Comparison of ENCODE assay signal across 8 cellular contexts in the genomic region with DNA sequence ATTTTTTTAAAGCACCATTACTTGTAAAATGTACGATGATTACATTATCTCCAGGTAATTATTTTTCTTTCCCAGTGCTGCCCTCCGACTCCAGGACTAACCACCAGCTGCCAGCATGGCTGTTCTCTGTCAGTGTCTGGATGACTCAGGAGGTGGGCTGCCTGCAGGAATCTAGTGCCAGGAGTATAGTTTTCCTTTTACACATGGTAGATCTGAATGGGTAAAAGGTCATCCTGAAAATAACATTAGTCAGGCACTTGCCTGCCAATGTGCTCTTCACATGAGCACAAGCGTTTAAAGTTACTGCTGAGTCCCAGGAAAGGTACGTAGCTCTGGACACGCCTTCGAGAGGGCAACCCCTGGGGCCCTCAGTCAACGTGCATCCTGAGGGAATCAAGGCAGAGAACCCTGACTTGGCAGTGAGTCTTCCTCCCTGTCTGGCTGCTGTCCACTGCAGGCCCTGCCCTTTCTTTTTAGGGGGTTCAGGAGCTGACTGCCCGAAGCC. TPM values are rescaled to one million over a fixed set of nuclear protein-coding genes. Genes with fewer than 3 reads are reported as not detected.
DNase-seq lines count a peak whose midpoint lies in the region; ATAC-seq and TF ChIP-seq lines count a peak whose summit lies in the region.

No MANE protein-coding gene starts in this region.

- peak; percentile 34 for DNase-seq in DMS 273 treated with DMSO at 0.1 percent for 48 hours (lab: John Stamatoyannopoulos, UW)
- peak; percentile 79 for DNase-seq in fibroblast of gingiva (ENCODE audit: low read depth)
- no peak for DNase-seq in progenitor cell of endocrine pancreas (ENCODE audit: low spot score, unreplicated experiment)
- no peak for DNase-seq in activated CD4-positive, CD25-positive, alpha-beta regulatory T cell (lab: John Stamatoyannopoulos, UW)

- no peak overlapping the region for H3K27ac Mint-ChIP-seq in progenitor cell of endocrine pancreas

- TF ChIP-seq CTCF in progenitor cell of endocrine pancreas (IDR thresholded peaks at IDR 0.05; ENCODE audit: unreplicated experiment) = no peak

- ATAC-seq in SK-N-SH treated with all-trans-retinoic acid at 6 μM for 48 hours = peak; percentile 68
- no peak for ATAC-seq in GM18873 (IDR thresholded peaks at IDR 0.05; ENCODE audit: low FRiP score, unreplicated experiment)
- no peak for ATAC-seq in GM19463 (IDR thresholded peaks at IDR 0.05; ENCODE audit: unreplicated experiment)
- no peak for ATAC-seq in GM21723 (IDR thresholded peaks at IDR 0.05; ENCODE audit: unreplicated experiment)

- peaks cover 36% of the 10 kb centered on the region for H3K4me1 Mint-ChIP-seq in progenitor cell of endocrine pancreas (ENCODE audit: low read depth)

- peaks cover 2% of the 10 kb centered on the region for H3K27me3 Mint-ChIP-seq in progenitor cell of endocrine pancreas

- peak overlapping the region; percentile 98 for H3K4me3 Mint-ChIP-seq in progenitor cell of endocrine pancreas (ENCODE audit: low read depth)

- no peaks in the 10 kb centered on the region for H3K9me3 Mint-ChIP-seq in progenitor cell of endocrine pancreas (ENCODE audit: low read depth)

- peaks cover 7% of the 10 kb centered on the region for H3K36me3 Mint-ChIP-seq in progenitor cell of endocrine pancreas (ENCODE audit: insufficient read depth)

TF ChIP-seq in SK-N-SH treated with all-trans-retinoic acid at 6 μM for 48 hours, 23 proteins besides CTCF, POLR2A, EP300 and RAD21:
- TF ChIP-seq, protein P1, sequence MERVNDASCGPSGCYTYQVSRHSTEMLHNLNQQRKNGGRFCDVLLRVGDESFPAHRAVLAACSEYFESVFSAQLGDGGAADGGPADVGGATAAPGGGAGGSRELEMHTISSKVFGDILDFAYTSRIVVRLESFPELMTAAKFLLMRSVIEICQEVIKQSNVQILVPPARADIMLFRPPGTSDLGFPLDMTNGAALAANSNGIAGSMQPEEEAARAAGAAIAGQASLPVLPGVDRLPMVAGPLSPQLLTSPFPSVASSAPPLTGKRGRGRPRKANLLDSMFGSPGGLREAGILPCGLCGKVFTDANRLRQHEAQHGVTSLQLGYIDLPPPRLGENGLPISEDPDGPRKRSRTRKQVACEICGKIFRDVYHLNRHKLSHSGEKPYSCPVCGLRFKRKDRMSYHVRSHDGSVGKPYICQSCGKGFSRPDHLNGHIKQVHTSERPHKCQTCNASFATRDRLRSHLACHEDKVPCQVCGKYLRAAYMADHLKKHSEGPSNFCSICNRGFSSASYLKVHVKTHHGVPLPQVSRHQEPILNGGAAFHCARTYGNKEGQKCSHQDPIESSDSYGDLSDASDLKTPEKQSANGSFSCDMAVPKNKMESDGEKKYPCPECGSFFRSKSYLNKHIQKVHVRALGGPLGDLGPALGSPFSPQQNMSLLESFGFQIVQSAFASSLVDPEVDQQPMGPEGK (CRISPR knock-in tag; IDR thresholded peaks at IDR 0.05; ENCODE audit: borderline replicate concordance) = 0 out of 2 replicates have a peak, but pooled peaks have one; percentile 49
- TF ChIP-seq, protein P2, sequence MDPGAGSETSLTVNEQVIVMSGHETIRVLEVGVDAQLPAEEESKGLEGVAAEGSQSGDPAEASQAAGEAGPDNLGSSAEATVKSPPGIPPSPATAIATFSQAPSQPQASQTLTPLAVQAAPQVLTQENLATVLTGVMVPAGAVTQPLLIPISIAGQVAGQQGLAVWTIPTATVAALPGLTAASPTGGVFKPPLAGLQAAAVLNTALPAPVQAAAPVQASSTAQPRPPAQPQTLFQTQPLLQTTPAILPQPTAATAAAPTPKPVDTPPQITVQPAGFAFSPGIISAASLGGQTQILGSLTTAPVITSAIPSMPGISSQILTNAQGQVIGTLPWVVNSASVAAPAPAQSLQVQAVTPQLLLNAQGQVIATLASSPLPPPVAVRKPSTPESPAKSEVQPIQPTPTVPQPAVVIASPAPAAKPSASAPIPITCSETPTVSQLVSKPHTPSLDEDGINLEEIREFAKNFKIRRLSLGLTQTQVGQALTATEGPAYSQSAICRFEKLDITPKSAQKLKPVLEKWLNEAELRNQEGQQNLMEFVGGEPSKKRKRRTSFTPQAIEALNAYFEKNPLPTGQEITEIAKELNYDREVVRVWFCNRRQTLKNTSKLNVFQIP (CRISPR knock-in tag; IDR thresholded peaks at IDR 0.05; ENCODE audit: borderline replicate concordance, low read depth) = no peak
- TF ChIP-seq TCF4 (CRISPR knock-in tag; IDR thresholded peaks at IDR 0.05; ENCODE audit: borderline replicate concordance) = peak; percentile 70; the same call in 1 of the 2 replicates
- TF ChIP-seq OSR1 (CRISPR knock-in tag; IDR thresholded peaks at IDR 0.05) = no peak
- TF ChIP-seq BACH2 (CRISPR knock-in tag; IDR thresholded peaks at IDR 0.05; ENCODE audit: borderline replicate concordance) = no peak
- TF ChIP-seq ESRRG (CRISPR knock-in tag; IDR thresholded peaks at IDR 0.05) = no peak
- TF ChIP-seq ISL1 (CRISPR knock-in tag; IDR thresholded peaks at IDR 0.05) = peak; percentile 83
- TF ChIP-seq RARB (CRISPR knock-in tag; IDR thresholded peaks at IDR 0.05) = peak; percentile 47; the same call in 1 of the 2 replicates
- TF ChIP-seq, protein P3, sequence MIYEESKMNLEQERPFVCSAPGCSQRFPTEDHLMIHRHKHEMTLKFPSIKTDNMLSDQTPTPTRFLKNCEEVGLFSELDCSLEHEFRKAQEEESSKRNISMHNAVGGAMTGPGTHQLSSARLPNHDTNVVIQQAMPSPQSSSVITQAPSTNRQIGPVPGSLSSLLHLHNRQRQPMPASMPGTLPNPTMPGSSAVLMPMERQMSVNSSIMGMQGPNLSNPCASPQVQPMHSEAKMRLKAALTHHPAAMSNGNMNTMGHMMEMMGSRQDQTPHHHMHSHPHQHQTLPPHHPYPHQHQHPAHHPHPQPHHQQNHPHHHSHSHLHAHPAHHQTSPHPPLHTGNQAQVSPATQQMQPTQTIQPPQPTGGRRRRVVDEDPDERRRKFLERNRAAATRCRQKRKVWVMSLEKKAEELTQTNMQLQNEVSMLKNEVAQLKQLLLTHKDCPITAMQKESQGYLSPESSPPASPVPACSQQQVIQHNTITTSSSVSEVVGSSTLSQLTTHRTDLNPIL (CRISPR knock-in tag; IDR thresholded peaks at IDR 0.05; ENCODE audit: low read depth) = no peak
- no peak for TF ChIP-seq ZNF8 (CRISPR knock-in tag; IDR thresholded peaks at IDR 0.05)
- TF ChIP-seq SNAI2 (CRISPR knock-in tag; IDR thresholded peaks at IDR 0.05) = no peak
- no peak for TF ChIP-seq PPARA (CRISPR knock-in tag; IDR thresholded peaks at IDR 0.05; ENCODE audit: borderline replicate concordance)
- TF ChIP-seq GLIS3 (CRISPR knock-in tag; IDR thresholded peaks at IDR 0.05) = no peak
- 0 out of 2 replicates have a peak, but pooled peaks have one; percentile 7 for TF ChIP-seq CSDC2 (CRISPR knock-in tag; IDR thresholded peaks at IDR 0.05)
- TF ChIP-seq ARNTL (CRISPR knock-in tag; IDR thresholded peaks at IDR 0.05; ENCODE audit: borderline replicate concordance, low read depth) = no peak
- TF ChIP-seq, protein P4, sequence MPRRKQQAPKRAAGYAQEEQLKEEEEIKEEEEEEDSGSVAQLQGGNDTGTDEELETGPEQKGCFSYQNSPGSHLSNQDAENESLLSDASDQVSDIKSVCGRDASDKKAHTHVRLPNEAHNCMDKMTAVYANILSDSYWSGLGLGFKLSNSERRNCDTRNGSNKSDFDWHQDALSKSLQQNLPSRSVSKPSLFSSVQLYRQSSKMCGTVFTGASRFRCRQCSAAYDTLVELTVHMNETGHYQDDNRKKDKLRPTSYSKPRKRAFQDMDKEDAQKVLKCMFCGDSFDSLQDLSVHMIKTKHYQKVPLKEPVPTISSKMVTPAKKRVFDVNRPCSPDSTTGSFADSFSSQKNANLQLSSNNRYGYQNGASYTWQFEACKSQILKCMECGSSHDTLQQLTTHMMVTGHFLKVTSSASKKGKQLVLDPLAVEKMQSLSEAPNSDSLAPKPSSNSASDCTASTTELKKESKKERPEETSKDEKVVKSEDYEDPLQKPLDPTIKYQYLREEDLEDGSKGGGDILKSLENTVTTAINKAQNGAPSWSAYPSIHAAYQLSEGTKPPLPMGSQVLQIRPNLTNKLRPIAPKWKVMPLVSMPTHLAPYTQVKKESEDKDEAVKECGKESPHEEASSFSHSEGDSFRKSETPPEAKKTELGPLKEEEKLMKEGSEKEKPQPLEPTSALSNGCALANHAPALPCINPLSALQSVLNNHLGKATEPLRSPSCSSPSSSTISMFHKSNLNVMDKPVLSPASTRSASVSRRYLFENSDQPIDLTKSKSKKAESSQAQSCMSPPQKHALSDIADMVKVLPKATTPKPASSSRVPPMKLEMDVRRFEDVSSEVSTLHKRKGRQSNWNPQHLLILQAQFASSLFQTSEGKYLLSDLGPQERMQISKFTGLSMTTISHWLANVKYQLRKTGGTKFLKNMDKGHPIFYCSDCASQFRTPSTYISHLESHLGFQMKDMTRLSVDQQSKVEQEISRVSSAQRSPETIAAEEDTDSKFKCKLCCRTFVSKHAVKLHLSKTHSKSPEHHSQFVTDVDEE (CRISPR knock-in tag; IDR thresholded peaks at IDR 0.05) = no peak
- TF ChIP-seq TOX (CRISPR knock-in tag; IDR thresholded peaks at IDR 0.05; ENCODE audit: borderline replicate concordance) = no peak
- TF ChIP-seq ZNF70 (CRISPR knock-in tag; IDR thresholded peaks at IDR 0.05) = no peak
- peak; percentile 59; the same call in 1 of the 2 replicates for TF ChIP-seq ZC3H10 (CRISPR knock-in tag; IDR thresholded peaks at IDR 0.05)
- no peak for TF ChIP-seq ZFP30 (CRISPR knock-in tag; IDR thresholded peaks at IDR 0.05)
- TF ChIP-seq, protein P5, sequence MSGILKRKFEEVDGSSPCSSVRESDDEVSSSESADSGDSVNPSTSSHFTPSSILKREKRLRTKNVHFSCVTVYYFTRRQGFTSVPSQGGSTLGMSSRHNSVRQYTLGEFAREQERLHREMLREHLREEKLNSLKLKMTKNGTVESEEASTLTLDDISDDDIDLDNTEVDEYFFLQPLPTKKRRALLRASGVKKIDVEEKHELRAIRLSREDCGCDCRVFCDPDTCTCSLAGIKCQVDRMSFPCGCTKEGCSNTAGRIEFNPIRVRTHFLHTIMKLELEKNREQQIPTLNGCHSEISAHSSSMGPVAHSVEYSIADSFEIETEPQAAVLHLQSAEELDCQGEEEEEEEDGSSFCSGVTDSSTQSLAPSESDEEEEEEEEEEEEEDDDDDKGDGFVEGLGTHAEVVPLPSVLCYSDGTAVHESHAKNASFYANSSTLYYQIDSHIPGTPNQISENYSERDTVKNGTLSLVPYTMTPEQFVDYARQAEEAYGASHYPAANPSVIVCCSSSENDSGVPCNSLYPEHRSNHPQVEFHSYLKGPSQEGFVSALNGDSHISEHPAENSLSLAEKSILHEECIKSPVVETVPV (CRISPR knock-in tag; IDR thresholded peaks at IDR 0.05) = no peak
- TF ChIP-seq ZFP3 (CRISPR knock-in tag; IDR thresholded peaks at IDR 0.05) = no peak
- no peak for TF ChIP-seq ZNF565 (CRISPR knock-in tag; conservative IDR thresholded peaks at IDR 0.05; ENCODE audit: low read depth)

RNA-seq across cellular contexts. Expression of a gene that starts 2.4 kb away (rescaled TPM):
- total RNA-seq in progenitor cell of endocrine pancreas = 124 and 126 TPM in 2 replicates

RNA-seq across cellular contexts. Expression of a gene that starts 7.7 kb away (rescaled TPM):
- total RNA-seq in progenitor cell of endocrine pancreas = 1.6 and 2.1 TPM in 2 replicates

Comparison
In these comparisons a context has a peak if more than half of its experiments do, and no peak if none do; other contexts are left out.
1. DNase-seq: peak in DMS 273 treated with DMSO at 0.1 percent for 48 hours (single experiment) and fibroblast of gingiva (single experiment); none in progenitor cell of endocrine pancreas (single experiment) and activated CD4-positive, CD25-positive, alpha-beta regulatory T cell (0 of 4).